ENCODE assay signal across 8 cellular contexts in genomic region chrX:48573690-48574269, GRCh38. TPM values are rescaled to one million over a fixed set of nuclear protein-coding genes. Genes with fewer than 3 reads are reported as not detected.
A peak's percentile ranks its signal among the peaks of the same experiment; 100 is the strongest.
DNase-seq lines count a peak whose midpoint lies in the region; ATAC-seq and TF ChIP-seq lines count a peak whose summit lies in the region.

No MANE protein-coding gene starts in this region.

- H3K9ac ChIP-seq in SU-DHL-6 (ENCODE audit: low read length) (peak overlapping the region; percentile 98), mesendoderm (ENCODE audit: low read length) (peak overlapping the region; percentile 82)

- H3K79me2 ChIP-seq in SU-DHL-6 (ENCODE audit: insufficient read depth, low read length) (peaks cover 15% of the 10 kb centered on the region), mesendoderm (ENCODE audit: control insufficient read depth, insufficient read depth, low read length) (peaks cover 18% of the 10 kb centered on the region)

- no peak for TF ChIP-seq POLR2A in upper lobe of left lung (IDR thresholded peaks at IDR 0.05)

- no peak overlapping the region for H3K4ac ChIP-seq in mesendoderm (ENCODE audit: low read depth, low read length)

- no peaks in the 10 kb centered on the region for H3K9me2 ChIP-seq in SU-DHL-6 (replicated peaks; ENCODE audit: insufficient read depth, low read length)

- no peak for TF ChIP-seq EP300 in upper lobe of left lung (IDR thresholded peaks at IDR 0.05)

- no CpG with 5 or more reads among the region's 19 CpGs for WGBS in mesendoderm (ENCODE audit: extremely low coverage, insufficient coverage, low lambda C conversion rate)
- 26 to 43% methylated on average over 15 to 19 of the region's 19 CpGs for WGBS in upper lobe of left lung, 2 donors

- H2BK15ac ChIP-seq in mesendoderm (replicated peaks; ENCODE audit: low read depth) = no peak overlapping the region

- peak overlapping the region; percentile 35 for H2AFZ ChIP-seq in SU-DHL-6 (ENCODE audit: low read depth, low read length, severe bottlenecking)

- peaks cover 7% of the 10 kb centered on the region; the same call in 1 of the 2 replicates for H4K20me1 ChIP-seq in SU-DHL-6 (ENCODE audit: low read depth, low read length)

- no peaks in the 10 kb centered on the region for H3K9me3 ChIP-seq in SU-DHL-6 (ENCODE audit: insufficient read depth, low read length)
- H3K9me3 ChIP-seq in upper lobe of left lung = no peaks in the 10 kb centered on the region

- peaks cover 4% of the 10 kb centered on the region for H3K4me1 ChIP-seq in mesendoderm (ENCODE audit: control insufficient read depth, low read depth, low read length)
- peaks cover 12 to 17% (median 14%) of the 10 kb centered on the region in 4 donors for H3K4me1 ChIP-seq in upper lobe of left lung

- H2AK5ac ChIP-seq in mesendoderm (ENCODE audit: low read length) = peak overlapping the region; percentile 69

- H3K27me3 ChIP-seq in SU-DHL-6 (ENCODE audit: low read length) = no peaks in the 10 kb centered on the region
- no peaks in the 10 kb centered on the region for H3K27me3 ChIP-seq in mesendoderm (ENCODE audit: insufficient read depth, low read length, poor library complexity)
- H3K27me3 ChIP-seq in upper lobe of left lung = no peaks in the 10 kb centered on the region

- H3K4me3 ChIP-seq in SU-DHL-6 (ENCODE audit: insufficient read depth, low read length, poor library complexity, severe bottlenecking) = peak overlapping the region; percentile 98
- peak overlapping the region; percentile 74 for H3K4me3 ChIP-seq in coronary artery
- peak overlapping the region; percentile 65 for H3K4me3 ChIP-seq in mesendoderm (ENCODE audit: low read length)
- peak overlapping the region in 3 of 4 donors; percentile 61 to 72 (median 72) for H3K4me3 ChIP-seq in upper lobe of left lung

- H4K5ac ChIP-seq in mesendoderm (ENCODE audit: low read length) = no peak overlapping the region

- H2BK120ac ChIP-seq in mesendoderm (ENCODE audit: low read depth, low read length) = no peak overlapping the region

- H3K79me1 ChIP-seq in mesendoderm (ENCODE audit: low read length) = peaks cover 2% of the 10 kb centered on the region

- ATAC-seq in HG03469 (IDR thresholded peaks at IDR 0.05; ENCODE audit: unreplicated experiment) = peak; percentile 2
- ATAC-seq in upper lobe of left lung (ENCODE audit: low FRiP score in 2 of 2) = peak in 1 of 2 donors; percentile 34
- no peak for ATAC-seq in HG03571 (IDR thresholded peaks at IDR 0.05; ENCODE audit: unreplicated experiment)

- peak overlapping the region; percentile 98 for H3K4me2 ChIP-seq in SU-DHL-6 (ENCODE audit: low read depth, low read length, poor library complexity, severe bottlenecking)
- H3K4me2 ChIP-seq in mesendoderm (ENCODE audit: low read length) = peak overlapping the region; percentile 79

- no peak overlapping the region for H4K8ac ChIP-seq in mesendoderm (ENCODE audit: low read depth, low read length)

- H3K36me3 ChIP-seq in SU-DHL-6 (ENCODE audit: low read length) (peaks cover 30% of the 10 kb centered on the region), mesendoderm (ENCODE audit: control insufficient read depth, insufficient read depth, low read length) (peaks cover 14% of the 10 kb centered on the region), upper lobe of left lung (peaks cover 0 to 35% (median 16%) of the 10 kb centered on the region in 4 donors)

- peaks cover 22% of the 10 kb centered on the region for H3F3A ChIP-seq in SU-DHL-6 (ENCODE audit: insufficient read depth)

- TF ChIP-seq CTCF in SU-DHL-6 (IDR thresholded peaks at IDR 0.05; ENCODE audit: insufficient read depth, low read length, poor library complexity, severe bottlenecking) = no peak
- no peak for TF ChIP-seq CTCF in coronary artery (IDR thresholded peaks at IDR 0.05)
- TF ChIP-seq CTCF in upper lobe of left lung (IDR thresholded peaks at IDR 0.05) = no peak

- peak overlapping the region; percentile 85 for H3K56ac ChIP-seq in mesendoderm (ENCODE audit: low read length)

- no peak overlapping the region for H2BK5ac ChIP-seq in mesendoderm (ENCODE audit: low read length)

- peak; percentile 57 for DNase-seq in COLO829 (ENCODE audit: low spot score)
- DNase-seq in coronary artery (ENCODE audit: low spot score) = no peak
- DNase-seq in mesendoderm = no peak
- DNase-seq in upper lobe of left lung = peak in 1 of 2 donors; percentile 56
- no peak for DNase-seq in effector CD4-positive, alpha-beta T cell

- H3K23ac ChIP-seq in mesendoderm (ENCODE audit: low read length) = no peak overlapping the region

- peak overlapping the region; percentile 51 for H3K27ac ChIP-seq in SU-DHL-6 (ENCODE audit: low read depth, low read length)
- peak overlapping the region; percentile 93 to 96 for H3K27ac ChIP-seq in coronary artery
- H3K27ac ChIP-seq in mesendoderm (ENCODE audit: low read depth, low read length) = no peak overlapping the region
- H3K27ac ChIP-seq in upper lobe of left lung = peak overlapping the region; percentile 98 to 99 (median 98)

- H3K18ac ChIP-seq in mesendoderm (ENCODE audit: low read length) = no peak overlapping the region

RNA-seq across cellular contexts. Expression of gene RBM3, which starts 0.5 kb away (rescaled TPM):
- polyA plus RNA-seq in mesendoderm (2013, experiment 1 of 2) = 275 TPM
- 282 TPM for polyA plus RNA-seq in mesendoderm (2013, experiment 2 of 2)
- total RNA-seq in upper lobe of left lung = 100 to 1,000 TPM; 129 to 486 (median 187) TPM

RNA-seq across cellular contexts. Expression of gene WDR13, which starts 23.5 kb away (rescaled TPM):
- polyA plus RNA-seq in mesendoderm (2013, experiment 1 of 2) = 8.9 TPM
- polyA plus RNA-seq in mesendoderm (2013, experiment 2 of 2) = 8.7 TPM
- total RNA-seq in upper lobe of left lung = 100 to 1,000 TPM in 5 of 6 donors, 10 to 100 TPM in 1; 71.2 to 185 (median 141) TPM

RNA-seq across cellular contexts. Expression of gene TBC1D25, which starts 34.3 kb away (rescaled TPM):
- 4.4 TPM for polyA plus RNA-seq in mesendoderm (2013, experiment 1 of 2)
- polyA plus RNA-seq in mesendoderm (2013, experiment 2 of 2) = 4.6 TPM
- 10 to 100 TPM; 15.2 to 26.4 (median 18.8) TPM for total RNA-seq in upper lobe of left lung

RNA-seq across cellular contexts. Expression of gene EBP, which starts 52.2 kb away (rescaled TPM):
- polyA plus RNA-seq in mesendoderm (2013, experiment 1 of 2) = 81.5 TPM
- polyA plus RNA-seq in mesendoderm (2013, experiment 2 of 2) = 84.1 TPM
- 100 to 1,000 TPM in 2 of 6 donors, 10 to 100 TPM in 4; 21.0 to 101 (median 74.9) TPM for total RNA-seq in upper lobe of left lung
